14 cellular contexts compared by ENCODE assay signal in the genomic region with DNA sequence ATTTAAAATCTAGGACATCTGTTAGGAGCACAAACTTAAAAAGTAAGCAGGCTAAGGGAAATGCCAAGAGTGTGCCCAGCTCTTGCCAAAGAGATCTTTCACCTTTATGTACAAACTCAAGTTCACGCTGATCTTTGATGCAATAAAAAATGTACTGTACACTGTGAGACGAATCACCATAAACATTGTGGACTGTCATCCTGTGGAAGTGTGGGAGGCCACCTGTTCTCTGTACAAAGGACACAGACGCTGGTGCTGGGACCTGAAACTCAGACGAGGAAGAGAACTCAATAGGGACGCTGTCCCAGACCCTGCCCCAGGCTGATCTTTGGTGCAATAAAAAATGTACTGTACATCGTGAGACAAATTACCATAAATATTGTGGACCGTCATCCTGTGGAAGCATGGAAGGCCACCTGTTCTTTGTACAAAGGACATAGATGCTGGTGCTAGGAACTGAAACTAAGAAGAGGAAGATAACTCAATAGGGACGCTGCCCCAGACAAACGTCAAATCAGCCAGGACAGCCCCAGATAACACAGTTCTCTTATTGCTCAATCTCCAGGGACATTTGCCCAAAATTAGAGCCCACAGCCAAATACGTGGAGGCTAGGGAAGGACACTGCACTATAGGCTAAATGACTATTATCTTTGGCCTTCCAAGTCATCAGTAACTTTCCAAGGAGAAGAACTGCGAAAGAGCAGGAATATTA.
DNase-seq lines count a peak whose midpoint lies in the region; ATAC-seq, FAIRE-seq and TF ChIP-seq lines count a peak whose summit lies in the region.
"Had no signal": no experiment of that assay in that cellular context is flagged by ENCODE, and none has a peak within 500 bp of the region (broad histone marks: within the 10 kb centered on the region; RNA-seq: fewer than 3 reads in every experiment).

No MANE protein-coding gene starts in this region.

- POLR2A ChIA-PET in activated B cell treated with CpG ODN at 0.5 μM for 24 hours (lab: Charles Lee): no interaction called here

- no peaks in the 10 kb centered on the region for H4K20me1 ChIP-seq in BLaER1

- intact Hi-C loops in activated B cell treated with CpG ODN at 0.5 μM for 24 hours (cut with micrococcal nuclease) (loop anchor here (1.0 to 10.0 kb wide), 2 partner anchors 11 to 676 kb away; a partner anchor contains a TSS), lower lobe of right lung (cut with DNase I) (no loop called here)

- ATAC-seq in activated B cell treated with CpG ODN at 0.5 μM for 24 hours (ENCODE audit: low read depth) (peak; percentile 97), lower lobe of right lung (peak; percentile 64 to 74), GM21360 (IDR thresholded peaks at IDR 0.05; ENCODE audit: unreplicated experiment) (no peak)

- H3K27me3 ChIP-seq in BLaER1 (no peaks in the 10 kb centered on the region), lower lobe of right lung (ENCODE audit: low read depth) (no peaks in the 10 kb centered on the region)
- H3K27me3 ChIP-seq: SJCRH30 had no signal

- peaks cover 39% of the 10 kb centered on the region for H3K4me1 ChIP-seq in BLaER1
- H3K4me1 ChIP-seq in lower lobe of right lung: peaks cover 6% of the 10 kb centered on the region
- H3K4me1 ChIP-seq: SJCRH30 had no signal

- no peak for DNase-seq in HTR-8/SVneo (ENCODE audit: insufficient read length, low spot score)
- DNase-seq in activated B cell treated with CpG ODN at 0.5 μM for 24 hours: no peak
- DNase-seq in lower lobe of right lung: no peak
- no peak for DNase-seq in osteocyte (ENCODE audit: extremely low spot score, unreplicated experiment)
- DNase-seq in HFFc6: no peak
- DNase-seq in cerebellum (ENCODE audit: low spot score): no peak
- DNase-seq: activated CD4-positive, alpha-beta T cell treated with anti-CD3 and anti-CD28 coated beads, Interleukin-2, amount 50 U/mL, for 4 hours; effector CD8-positive, alpha-beta T cell; NCI-H2107 had no signal

- CTCF ChIA-PET in activated B cell treated with CpG ODN at 0.5 μM for 24 hours (lab: Charles Lee): interaction anchor here (1.7 kb wide), 1 partner anchor 10 kb away, joined by 8 read pairs; no protein-coding TSS in a partner anchor

- H3K4me2 ChIP-seq in BLaER1: peak overlapping the region; percentile 71

- H3K4me3 Mint-ChIP-seq in activated B cell treated with CpG ODN at 0.5 μM for 24 hours (peak overlapping the region; percentile 4), osteocyte (ENCODE audit: unreplicated experiment) (no peak overlapping the region), HFFc6 (no peak overlapping the region; the same call in 1 of the 2 replicates)
- H3K4me3 Mint-ChIP-seq: activated naive CD8-positive, alpha-beta T cell had no signal

- TF ChIP-seq CTCF in activated B cell treated with CpG ODN at 0.5 μM for 24 hours (IDR thresholded peaks at IDR 0.05): no peak
- no peak for TF ChIP-seq CTCF in lower lobe of right lung (IDR thresholded peaks at IDR 0.05)
- TF ChIP-seq CTCF in osteocyte (IDR thresholded peaks at IDR 0.05): no peak
- no peak for TF ChIP-seq CTCF in HFFc6 (IDR thresholded peaks at IDR 0.05)

- H3K27me3 Mint-ChIP-seq in activated B cell treated with CpG ODN at 0.5 μM for 24 hours (peaks cover 2% of the 10 kb centered on the region), osteocyte (ENCODE audit: unreplicated experiment) (no peaks in the 10 kb centered on the region), HFFc6 (ENCODE audit: insufficient read depth) (no peaks in the 10 kb centered on the region; the same call in 1 of the 2 replicates)
- H3K27me3 Mint-ChIP-seq: activated naive CD8-positive, alpha-beta T cell had no signal

- peak overlapping the region; percentile 28; the same call in 1 of the 2 replicates for H3K9ac ChIP-seq in BLaER1

- H3K9me3 ChIP-seq in BLaER1 (peaks cover 7% of the 10 kb centered on the region; the same call in 1 of the 2 replicates), lower lobe of right lung (no peaks in the 10 kb centered on the region)
- H3K9me3 ChIP-seq: neutrophil, SJCRH30 had no signal

- peaks cover 27% of the 10 kb centered on the region for H3K4me1 Mint-ChIP-seq in activated B cell treated with CpG ODN at 0.5 μM for 24 hours
- H3K4me1 Mint-ChIP-seq in osteocyte (ENCODE audit: unreplicated experiment): peaks cover 24% of the 10 kb centered on the region
- H3K4me1 Mint-ChIP-seq in HFFc6 (ENCODE audit: low read depth): peaks cover 14% of the 10 kb centered on the region

- H3K27ac ChIP-seq in BLaER1 (peak overlapping the region; percentile 19; the same call in 1 of the 2 replicates), lower lobe of right lung (no peak overlapping the region)
- H3K27ac ChIP-seq: neutrophil, SJCRH30 had no signal

- peak; percentile 67 for FAIRE-seq in HTR-8/SVneo (lab: Jason Lieb, UNC)

- H3K27ac Mint-ChIP-seq in activated B cell treated with CpG ODN at 0.5 μM for 24 hours: no peak overlapping the region
- no peak overlapping the region for H3K27ac Mint-ChIP-seq in osteocyte (ENCODE audit: unreplicated experiment)
- H3K27ac Mint-ChIP-seq in HFFc6: no peak overlapping the region
- H3K27ac Mint-ChIP-seq: activated naive CD8-positive, alpha-beta T cell had no signal

- no peak overlapping the region for H3K4me3 ChIP-seq in BLaER1
- H3K4me3 ChIP-seq in lower lobe of right lung: no peak overlapping the region
- H3K4me3 ChIP-seq: SJCRH30 had no signal

- H3K36me3 ChIP-seq in BLaER1 (no peaks in the 10 kb centered on the region), lower lobe of right lung (no peaks in the 10 kb centered on the region)
- H3K36me3 ChIP-seq: neutrophil, SJCRH30 had no signal

- no peaks in the 10 kb centered on the region for H3K36me3 Mint-ChIP-seq in activated B cell treated with CpG ODN at 0.5 μM for 24 hours (ENCODE audit: low read depth)
- peaks cover 4% of the 10 kb centered on the region for H3K36me3 Mint-ChIP-seq in osteocyte (ENCODE audit: unreplicated experiment)
- no peaks in the 10 kb centered on the region for H3K36me3 Mint-ChIP-seq in HFFc6 (ENCODE audit: low read depth)
- H3K36me3 Mint-ChIP-seq: activated naive CD8-positive, alpha-beta T cell had no signal

- H3K9me3 Mint-ChIP-seq in activated B cell treated with CpG ODN at 0.5 μM for 24 hours (no peaks in the 10 kb centered on the region), osteocyte (ENCODE audit: unreplicated experiment) (peaks cover 3% of the 10 kb centered on the region), HFFc6 (no peaks in the 10 kb centered on the region)
